Comparison of ENCODE assay signal across 17 cellular contexts in genomic region chr14:103890052-103890371, GRCh38. TPM values are rescaled to one million over a fixed set of nuclear protein-coding genes. Genes with fewer than 3 reads are reported as not detected.
A peak's percentile ranks its signal among the peaks of the same experiment; 100 is the strongest.
DNase-seq lines count a peak whose midpoint lies in the region; ATAC-seq and TF ChIP-seq lines count a peak whose summit lies in the region.
"Had no signal": no experiment of that assay in that cellular context is flagged by ENCODE, and none has a peak within 500 bp of the region (broad histone marks: within the 10 kb centered on the region; RNA-seq: fewer than 3 reads in every experiment).

No MANE protein-coding gene starts in this region.

- H3K4me3 ChIP-seq in left ventricle myocardium inferior = no peak overlapping the region
- no peak overlapping the region for H3K4me3 ChIP-seq in right atrium auricular region
- H3K4me3 ChIP-seq in fibroblast of lung (replicated peaks in 1 of 4; ENCODE audit: control extremely low read depth in 1 of 4, insufficient read depth in 1 of 4, low read depth in 3 of 4, low read length in 4 of 4) = no peak overlapping the region
- H3K4me3 ChIP-seq in osteoblast (ENCODE audit: insufficient read depth, low read length) = no peak overlapping the region
- H3K4me3 ChIP-seq: PC-9 had no signal

- peak overlapping the region; percentile 15 for H3K4me2 ChIP-seq in fibroblast of lung (ENCODE audit: extremely low read depth, insufficient read depth, low read length)
- peak overlapping the region; percentile 68 for H3K4me2 ChIP-seq in osteoblast (ENCODE audit: insufficient read depth, low read length)
- H3K4me2 ChIP-seq: PC-9, SK-N-SH had no signal

- TF ChIP-seq CTCF in left ventricle myocardium inferior (IDR thresholded peaks at IDR 0.05; ENCODE audit: borderline replicate concordance) (no peak), right atrium auricular region (IDR thresholded peaks at IDR 0.05) (no peak), fibroblast of lung (conservative IDR thresholded peaks at IDR 0.05 in 1 of 2, IDR thresholded peaks at IDR 0.05 in 1 of 2; ENCODE audit: low read depth in 1 of 2, low read length in 2 of 2) (no peak), osteoblast (IDR thresholded peaks at IDR 0.05; ENCODE audit: extremely low read depth, low read depth, low read length) (no peak)

- H3K27ac ChIP-seq in left ventricle myocardium inferior (replicated peaks) (peak overlapping the region; percentile 27), right atrium auricular region (no peak overlapping the region), fibroblast of lung (ENCODE audit: insufficient read depth, low read length) (no peak overlapping the region), osteoblast (ENCODE audit: low read depth, low read length) (no peak overlapping the region)
- H3K27ac ChIP-seq: PC-9 had no signal

- no peak overlapping the region for H3K9ac ChIP-seq in fibroblast of lung (ENCODE audit: insufficient read depth, low read length)
- H3K9ac ChIP-seq: SK-N-SH had no signal

- H2AFZ ChIP-seq in fibroblast of lung (ENCODE audit: low read length) = no peak overlapping the region
- no peak overlapping the region for H2AFZ ChIP-seq in osteoblast (ENCODE audit: low read length)
- H2AFZ ChIP-seq: PC-9 had no signal

- ATAC-seq in HG03521 (IDR thresholded peaks at IDR 0.05; ENCODE audit: unreplicated experiment) = no peak

- H3K9me3 ChIP-seq in left ventricle myocardium inferior (replicated peaks) (no peaks in the 10 kb centered on the region), right atrium auricular region (no peaks in the 10 kb centered on the region), fibroblast of lung (ENCODE audit: control insufficient read depth, insufficient read depth, low read depth, low read length) (no peaks in the 10 kb centered on the region), osteoblast (ENCODE audit: low read depth, low read length) (no peaks in the 10 kb centered on the region)
- H3K9me3 ChIP-seq: SK-N-SH had no signal

- H3K27me3 ChIP-seq in left ventricle myocardium inferior (ENCODE audit: low read depth) (no peaks in the 10 kb centered on the region), right atrium auricular region (no peaks in the 10 kb centered on the region), fibroblast of lung (ENCODE audit: control insufficient read depth, insufficient read depth, low read length) (no peaks in the 10 kb centered on the region), osteoblast (ENCODE audit: insufficient read depth, low read length) (peaks cover 6% of the 10 kb centered on the region)

- H3K36me3 ChIP-seq in left ventricle myocardium inferior (no peaks in the 10 kb centered on the region), right atrium auricular region (no peaks in the 10 kb centered on the region), fibroblast of lung (ENCODE audit: control insufficient read depth, insufficient read depth, low read length) (no peaks in the 10 kb centered on the region), osteoblast (ENCODE audit: insufficient read depth, low read length) (no peaks in the 10 kb centered on the region)

- no peaks in the 10 kb centered on the region for H3K79me2 ChIP-seq in fibroblast of lung (ENCODE audit: control insufficient read depth, insufficient read depth, low read length)
- no peaks in the 10 kb centered on the region for H3K79me2 ChIP-seq in osteoblast (ENCODE audit: insufficient read depth, low read length)

- H4K20me1 ChIP-seq in fibroblast of lung (ENCODE audit: control insufficient read depth, extremely low read depth, insufficient read depth, low read length) (no peaks in the 10 kb centered on the region), osteoblast (ENCODE audit: insufficient read depth, low read length) (no peaks in the 10 kb centered on the region)

- H3K4me1 ChIP-seq in left ventricle myocardium inferior = peaks cover 32% of the 10 kb centered on the region
- peaks cover 0 to 23% of the 10 kb centered on the region in 2 donors for H3K4me1 ChIP-seq in right atrium auricular region
- H3K4me1 ChIP-seq in fibroblast of lung (ENCODE audit: control insufficient read depth, extremely low read depth, insufficient read depth, low read length) = no peaks in the 10 kb centered on the region
- peaks cover 7% of the 10 kb centered on the region for H3K4me1 ChIP-seq in osteoblast (ENCODE audit: insufficient read depth, low read length)

- intact Hi-C loops in left ventricle myocardium inferior (cut with micrococcal nuclease) = no loop called here

- no peak for DNase-seq in left ventricle myocardium inferior
- no peak for DNase-seq in right atrium auricular region (ENCODE audit: low spot score)
- no peak for DNase-seq in fibroblast of lung (ENCODE audit: low read depth in 2 of 2)
- DNase-seq in osteoblast (ENCODE audit: insufficient read length, low spot score, missing footprints) = peak; percentile 79
- no peak for DNase-seq in NCI-H2196 treated with DMSO at 0.1 percent for 48 hours (lab: John Stamatoyannopoulos, UW; ENCODE audit: unreplicated experiment)
- no peak for DNase-seq in stimulated activated CD4-positive, alpha-beta T cell treated with anti-CD3 and anti-CD28 coated beads, Interleukin-15, amount 100 ng/mL, for 24 hours
- DNase-seq in NCI-H146 treated with DMSO at 0.1 percent for 48 hours (lab: John Stamatoyannopoulos, UW; ENCODE audit: unreplicated experiment) = no peak
- DNase-seq: COR-L47, DMS153, NCI-H146, NCI-H446, PC-9 had no signal

RNA-seq across cellular contexts. Expression of gene TDRD9, which starts 38.2 kb away (rescaled TPM):
- total RNA-seq in left ventricle myocardium inferior (4.8 TPM), right atrium auricular region (10 to 100 TPM in 1 of 2 donors, 1 to 10 TPM in 1; 8.6 to 20.8 TPM), fibroblast of lung (0.50 and 1.0 TPM in 2 replicates), osteoblast (0.29 and 1.1 TPM in 2 replicates)
- 0.28 and 0.63 TPM in 2 replicates for polyA plus RNA-seq in fibroblast of lung
- 0.03 and 0.41 TPM in 2 replicates for polyA plus RNA-seq in fibroblast of lung (2012)
- polyA minus RNA-seq in fibroblast of lung (ENCODE audit: low replicate concordance) = not detected in 2 replicates
- total RNA-seq: A172, H4 had no signal
- polyA plus RNA-seq: SK-N-SH had no signal

RNA-seq across cellular contexts. Expression of gene PPP1R13B, which starts 42.6 kb away (rescaled TPM):
- 104 TPM for total RNA-seq in left ventricle myocardium inferior
- 10 to 100 TPM; 45.7 to 47.8 TPM for total RNA-seq in right atrium auricular region
- 1.3 and 2.0 TPM in 2 replicates for total RNA-seq in fibroblast of lung
- 2.7 and 3.3 TPM in 2 replicates for polyA plus RNA-seq in fibroblast of lung
- 1.8 and 5.1 TPM in 2 replicates for polyA plus RNA-seq in fibroblast of lung (2012)
- polyA minus RNA-seq in fibroblast of lung (ENCODE audit: low replicate concordance) = 5.5 and 20.9 TPM in 2 replicates
- 3.3 and 4.4 TPM in 2 replicates for total RNA-seq in osteoblast

RNA-seq across cellular contexts. Expression of gene RD3L, which starts 52.3 kb away (rescaled TPM):
- total RNA-seq in left ventricle myocardium inferior = 30.7 TPM
- 10 to 100 TPM in 1 of 2 donors, 1 to 10 TPM in 1; 7.6 to 25.2 TPM for total RNA-seq in right atrium auricular region
- total RNA-seq in fibroblast of lung = not detected in 2 replicates
- not detected in 2 replicates for polyA plus RNA-seq in fibroblast of lung
- polyA plus RNA-seq in fibroblast of lung (2012) = not detected in 2 replicates
- polyA minus RNA-seq in fibroblast of lung (ENCODE audit: low replicate concordance) = not detected in 2 replicates
- not detected in 2 replicates for total RNA-seq in osteoblast
- total RNA-seq: A172, H4, PC-9 had no signal
- polyA plus RNA-seq: CD14-positive monocyte, SK-N-SH had no signal
